In genomic region chr1:156226116-156226538, GRCh38 we compare ENCODE assay signal across 7 cellular contexts.
DNase-seq lines count a peak whose midpoint lies in the region; ATAC-seq and TF ChIP-seq lines count a peak whose summit lies in the region.
"Had no signal": no experiment of that assay in that cellular context is flagged by ENCODE, and none has a peak within 500 bp of the region (broad histone marks: within the 10 kb centered on the region; RNA-seq: fewer than 3 reads in every experiment).

No MANE protein-coding gene starts in this region.

- H3K9me3 ChIP-seq in tibial artery, result no peaks in the 10 kb centered on the region
- H3K9me3 ChIP-seq: left ventricle myocardium inferior had no signal

- peak; percentile 94 for DNase-seq in GM12865 (ENCODE audit: low read depth)
- no peak for DNase-seq in anterior cingulate cortex (lab: John Stamatoyannopoulos, UW)
- DNase-seq in putamen (ENCODE audit: low spot score), result no peak
- DNase-seq in tibial artery, result no peak

- H3K27me3 ChIP-seq in tibial artery, result no peaks in the 10 kb centered on the region

- H3K4me3 ChIP-seq in GM12865 (ENCODE audit: low read depth, low read length) (no peak overlapping the region), tibial artery (no peak overlapping the region)
- H3K4me3 ChIP-seq: left ventricle myocardium inferior had no signal

- peaks cover 37 to 78% (median 43%) of the 10 kb centered on the region in 3 donors for H3K36me3 ChIP-seq in tibial artery

- ATAC-seq in GM21447 (IDR thresholded peaks at IDR 0.05; ENCODE audit: unreplicated experiment), result peak; percentile 62
- peak; percentile 46 for ATAC-seq in HG03575 (IDR thresholded peaks at IDR 0.05; ENCODE audit: extremely low read depth, insufficient number of reproducible peaks, low FRiP score, unreplicated experiment)

- TF ChIP-seq CTCF in GM12865 (IDR thresholded peaks at IDR 0.05; ENCODE audit: insufficient read depth, low read depth, low read length, missing control alignments), result no peak
- no peak for TF ChIP-seq CTCF in tibial artery (IDR thresholded peaks at IDR 0.05)

- no peaks in the 10 kb centered on the region for H3K4me1 ChIP-seq in tibial artery
- H3K4me1 ChIP-seq: left ventricle myocardium inferior had no signal

- intact Hi-C loops in tibial artery (cut with DNase I; ENCODE audit: low total_unique reads), result loop anchor here (5.0 kb wide), 1 partner anchor 79 kb away; no protein-coding TSS in a partner anchor

- no peak overlapping the region for H3K27ac ChIP-seq in tibial artery
- H3K27ac ChIP-seq: left ventricle myocardium inferior had no signal
